In the genomic region with DNA sequence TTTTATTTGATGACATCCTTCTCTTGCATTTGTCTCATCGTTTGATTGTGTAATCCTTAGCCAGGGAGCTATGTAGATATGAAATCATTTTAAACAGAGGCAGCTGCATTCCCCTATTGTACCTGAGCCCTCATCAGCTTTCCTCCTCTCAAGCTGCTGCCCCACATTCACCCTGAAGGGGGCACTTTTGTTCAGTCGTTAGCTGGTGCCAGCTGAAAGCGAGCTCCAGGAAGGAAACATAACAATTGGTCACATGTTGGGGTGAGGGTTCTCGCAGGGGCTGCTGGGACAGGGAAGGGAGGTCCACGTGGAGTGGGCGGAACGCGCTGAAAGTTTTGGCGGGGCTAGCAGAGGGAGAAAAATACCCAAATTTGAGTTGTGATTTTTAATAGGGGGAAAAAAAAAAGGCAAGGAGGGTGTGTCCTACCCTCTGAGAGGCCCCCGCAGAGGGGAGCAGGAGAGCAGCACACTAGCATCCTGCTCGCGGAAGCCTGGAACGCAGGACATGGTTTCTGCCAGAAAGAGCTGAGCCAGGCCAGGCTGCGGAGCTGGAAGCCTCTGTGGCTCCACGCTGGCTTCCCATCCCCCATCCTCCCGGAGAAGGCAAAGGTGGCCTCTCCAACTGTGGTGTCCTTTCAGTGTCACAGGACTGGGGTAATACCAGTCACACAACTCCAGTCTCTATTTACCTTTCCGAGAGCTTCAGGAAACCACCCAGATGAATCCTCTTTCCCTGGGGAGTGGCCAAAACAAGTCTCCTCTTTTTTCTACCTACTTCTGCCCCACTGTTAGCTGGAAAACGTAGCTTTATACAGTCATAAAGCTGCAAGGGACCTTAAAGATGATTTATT, we compare ENCODE assay signal across 8 cellular contexts. TPM values are rescaled to one million over a fixed set of nuclear protein-coding genes. Genes with fewer than 3 reads are reported as not detected.
DNase-seq lines count a peak whose midpoint lies in the region; ATAC-seq, FAIRE-seq and TF ChIP-seq lines count a peak whose summit lies in the region.

No MANE protein-coding gene starts in this region.

- no peaks in the 10 kb centered on the region for H3K27me3 Mint-ChIP-seq in activated B cell treated with CpG ODN at 0.5 μM for 24 hours

- CTCF ChIA-PET in activated B cell treated with CpG ODN at 0.5 μM for 24 hours (lab: Charles Lee): interaction anchor here (0.5 to 6.8 kb wide), 36 partner anchors 10 to 493 kb away, joined by 3 to 116 read pairs (median 7); partner anchors contain the start of genes CASC3, CSF3, MED24 and MSL1

- H3K4me1 Mint-ChIP-seq in activated B cell treated with CpG ODN at 0.5 μM for 24 hours: peaks cover 54% of the 10 kb centered on the region

- FAIRE-seq in islet of Langerhans (lab: Jason Lieb, UNC): peak; percentile 30

- no peaks in the 10 kb centered on the region for H3K9me3 Mint-ChIP-seq in activated B cell treated with CpG ODN at 0.5 μM for 24 hours

- intact Hi-C loops in activated B cell treated with CpG ODN at 0.5 μM for 24 hours (cut with micrococcal nuclease): loop anchor here (1.0 to 5.0 kb wide), 6 partner anchors 9 to 177 kb away; partner anchors contain the start of gene CASC3

- H3K27ac ChIP-seq in caudate nucleus (ENCODE audit: low read depth, low read length): peak overlapping the region; percentile 83

- H3K4me3 Mint-ChIP-seq in activated B cell treated with CpG ODN at 0.5 μM for 24 hours: peak overlapping the region; percentile 89

- H3K4me3 ChIP-seq in AG09309 (ENCODE audit: control insufficient read depth, low read depth, low read length): peak overlapping the region; percentile 36

- DNase-seq in AG09309 (ENCODE audit: low read depth) (peak; percentile 88), NCI-H226 (peak; percentile 92), activated B cell treated with CpG ODN at 0.5 μM for 24 hours (peak; percentile 80), caudate nucleus (lab: John Stamatoyannopoulos, UW) (peak in 60 of 61 donors; percentile 69 to 98 (median 91))
- peak; percentile 82 to 93 for DNase-seq in stimulated activated CD4-positive, alpha-beta T cell treated with anti-CD3 and anti-CD28 coated beads, Interleukin-12 subunit alpha, Interleukin-12 subunit beta, amount 100 ng/mL, for 24 hours (ENCODE audit: low read depth in 2 of 2)

- ATAC-seq in GM18907 (IDR thresholded peaks at IDR 0.05; ENCODE audit: unreplicated experiment) (peak; percentile 79), HG03175 (IDR thresholded peaks at IDR 0.05; ENCODE audit: unreplicated experiment) (peak; percentile 82), activated B cell treated with CpG ODN at 0.5 μM for 24 hours (ENCODE audit: low read depth) (peak; percentile 87)

- peak overlapping the region; percentile 88 for H3K27ac Mint-ChIP-seq in activated B cell treated with CpG ODN at 0.5 μM for 24 hours

- POLR2A ChIA-PET in activated B cell treated with CpG ODN at 0.5 μM for 24 hours (lab: Charles Lee): interaction anchor here (0.5 to 5.9 kb wide), 23 partner anchors 10 to 1575 kb away, joined by 3 to 113 read pairs (median 5); partner anchors contain the start of genes CASC3, MED24, MSL1 and NR1D1

- no peaks in the 10 kb centered on the region for H3K36me3 Mint-ChIP-seq in activated B cell treated with CpG ODN at 0.5 μM for 24 hours (ENCODE audit: low read depth)

- TF ChIP-seq CTCF in AG09309 (IDR thresholded peaks at IDR 0.05; ENCODE audit: control insufficient read depth, insufficient read depth, low read depth, low read length, missing control alignments) (peak; percentile 87), activated B cell treated with CpG ODN at 0.5 μM for 24 hours (IDR thresholded peaks at IDR 0.05) (no peak)

RNA-seq across cellular contexts. Expression of gene MSL1, which starts 8.4 kb away (rescaled TPM):
- total RNA-seq in activated B cell treated with CpG ODN at 0.5 μM for 24 hours: 84.5 and 101 TPM in 2 replicates

RNA-seq across cellular contexts. Expression of gene NR1D1, which starts 12.9 kb away (rescaled TPM):
- total RNA-seq in activated B cell treated with CpG ODN at 0.5 μM for 24 hours: 5.5 and 6.1 TPM in 2 replicates

RNA-seq across cellular contexts. Expression of gene CASC3, which starts 27.0 kb away (rescaled TPM):
- 110 and 119 TPM in 2 replicates for total RNA-seq in activated B cell treated with CpG ODN at 0.5 μM for 24 hours

RNA-seq across cellular contexts. Expression of gene THRA, which starts 50.6 kb away (rescaled TPM):
- 5.4 and 5.9 TPM in 2 replicates for total RNA-seq in activated B cell treated with CpG ODN at 0.5 μM for 24 hours

RNA-seq across cellular contexts. Expression of gene MED24, which starts 59.1 kb away (rescaled TPM):
- 110 and 127 TPM in 2 replicates for total RNA-seq in activated B cell treated with CpG ODN at 0.5 μM for 24 hours

Comparison
In these comparisons a context has a peak if more than half of its experiments do, and no peak if none do; other contexts are left out.
1. Peak in every context shown above with its lines: DNase-seq, ATAC-seq, H3K4me3 ChIP-seq and H3K27ac ChIP-seq.